20 cellular contexts compared by ENCODE assay signal in genomic region chr18:11379660-11380059, GRCh38.
DNase-seq lines count a peak whose midpoint lies in the region; ATAC-seq and TF ChIP-seq lines count a peak whose summit lies in the region.
"Had no signal": no experiment of that assay in that cellular context is flagged by ENCODE, and none has a peak within 500 bp of the region (broad histone marks: within the 10 kb centered on the region; RNA-seq: fewer than 3 reads in every experiment).

No MANE protein-coding gene starts in this region.

- no peak overlapping the region for H3K9ac ChIP-seq in H9 (ENCODE audit: extremely low read depth, insufficient read length, low read length)
- no peak overlapping the region for H3K9ac ChIP-seq in endodermal cell (ENCODE audit: extremely low read depth, low read length, poor library complexity, severe bottlenecking)
- H3K9ac ChIP-seq: BLaER1 treated with 17β-estradiol and CSF1 and Interleukin-3, amounts not matched to agents 10 nM and 100 nM; GM23248 had no signal

- H3K27me3 Mint-ChIP-seq in GM23338 (ENCODE audit: insufficient read depth, low read depth, poor library complexity) (peaks cover 3% of the 10 kb centered on the region), H9 (ENCODE audit: low read depth) (peaks cover 1% of the 10 kb centered on the region; the same call in 1 of the 2 replicates), endodermal cell (ENCODE audit: insufficient read depth) (peaks cover 6% of the 10 kb centered on the region)

- in situ Hi-C loops in brain microvascular endothelial cell (cut with HindIII; ENCODE audit: low pct_ligation_motif_present, low sequenced_read_pairs) = no loop called here

- H3K27ac ChIP-seq in GM23338 (ENCODE audit: low read depth) (no peak overlapping the region), H9 (ENCODE audit: insufficient read length, low read depth, low read length) (no peak overlapping the region), brain microvascular endothelial cell (no peak overlapping the region), endodermal cell (ENCODE audit: low read depth, low read length) (no peak overlapping the region)
- H3K27ac ChIP-seq: A549; BLaER1 treated with 17β-estradiol and CSF1 and Interleukin-3, amounts not matched to agents 10 nM and 100 nM; GM23248 had no signal

- no peaks in the 10 kb centered on the region for H3K36me3 Mint-ChIP-seq in GM23338 (ENCODE audit: low read depth)
- no peaks in the 10 kb centered on the region; a peak in 1 of 7 replicates for H3K36me3 Mint-ChIP-seq in H9 (ENCODE audit: insufficient read depth in 1 of 3, low read depth in 3 of 3)
- H3K36me3 Mint-ChIP-seq in endodermal cell (ENCODE audit: low read depth) = no peaks in the 10 kb centered on the region
- H3K36me3 Mint-ChIP-seq: CD14-positive monocyte; CD8-positive, alpha-beta memory T cell had no signal

- no peak overlapping the region for H3K4me3 ChIP-seq in GM23338
- H3K4me3 ChIP-seq in brain microvascular endothelial cell (ENCODE audit: low read depth, low read length) = no peak overlapping the region
- peak overlapping the region; percentile 73 for H3K4me3 ChIP-seq in endodermal cell (ENCODE audit: low read length)
- H3K4me3 ChIP-seq: A549; BLaER1 treated with 17β-estradiol and CSF1 and Interleukin-3, amounts not matched to agents 10 nM and 100 nM; GM23248 had no signal

- H3K9me3 Mint-ChIP-seq in GM23338 = peaks cover 2% of the 10 kb centered on the region; the same call in 1 of the 3 replicates
- H3K9me3 Mint-ChIP-seq in H9 = no peaks in the 10 kb centered on the region
- peaks cover 20% of the 10 kb centered on the region for H3K9me3 Mint-ChIP-seq in endodermal cell
- H3K9me3 Mint-ChIP-seq: CD4-positive, alpha-beta T cell had no signal

- H3K27ac Mint-ChIP-seq in GM23338 = no peak overlapping the region
- H3K27ac Mint-ChIP-seq in H9 = no peak overlapping the region
- no peak overlapping the region for H3K27ac Mint-ChIP-seq in endodermal cell
- H3K27ac Mint-ChIP-seq: CD14-positive monocyte; CD4-positive, alpha-beta T cell; CD8-positive, alpha-beta memory T cell had no signal

- ATAC-seq in GM23338 = no peak; the same call in 1 of the 3 replicates
- ATAC-seq in HG03175 (IDR thresholded peaks at IDR 0.05; ENCODE audit: unreplicated experiment) = no peak
- ATAC-seq: A549, HCT116 had no signal

- peak; percentile 6 for DNase-seq in GM23338 (ENCODE audit: low spot score)
- DNase-seq in H9 = no peak
- no peak for DNase-seq in brain microvascular endothelial cell
- no peak for DNase-seq in endodermal cell
- DNase-seq in NCI-H187 (lab: John Stamatoyannopoulos, UW) = no peak
- no peak for DNase-seq in NCI-H146 (lab: John Stamatoyannopoulos, UW)
- DNase-seq: 8988T; ACHN; AML-193; BE2C; CD4-positive, alpha-beta T cell; CD8-positive, alpha-beta memory T cell; DMS153; DND-41; GM23248 had no signal

- no peak overlapping the region for H4K91ac ChIP-seq in H9 (ENCODE audit: insufficient read length, low read depth, low read length)

- H4K5ac ChIP-seq in H9 (ENCODE audit: insufficient read length, low read depth, low read length) = no peak overlapping the region

- no peaks in the 10 kb centered on the region for H3K23me2 ChIP-seq in H9 (ENCODE audit: insufficient read length, low read depth, low read length, poor library complexity, severe bottlenecking)

- H3K56ac ChIP-seq in H9 (ENCODE audit: insufficient read length, low read depth, low read length) = no peak overlapping the region

- H4K20me1 ChIP-seq in GM23338 (replicated peaks; ENCODE audit: insufficient read depth) (no peaks in the 10 kb centered on the region), H9 (ENCODE audit: control insufficient read depth, insufficient read depth, insufficient read length) (no peaks in the 10 kb centered on the region)
- H4K20me1 ChIP-seq: BLaER1 treated with 17β-estradiol and CSF1 and Interleukin-3, amounts not matched to agents 10 nM and 100 nM had no signal

- no peaks in the 10 kb centered on the region for H3K79me1 ChIP-seq in H9 (ENCODE audit: insufficient read depth, low read depth, low read length, poor library complexity, severe bottlenecking)

- no peaks in the 10 kb centered on the region for H3F3A ChIP-seq in GM23338 (replicated peaks; ENCODE audit: low read depth)

- TF ChIP-seq CTCF in GM23338 (conservative IDR thresholded peaks at IDR 0.05; ENCODE audit: low read depth in 2 of 2) (peak; percentile 30 to 41; a peak in 2 of 4 replicates), H9 (conservative IDR thresholded peaks at IDR 0.05) (peak; percentile 29; the same call in 1 of the 3 replicates), brain microvascular endothelial cell (IDR thresholded peaks at IDR 0.05; ENCODE audit: low read depth, low read length, missing control alignments) (peak; percentile 13), endodermal cell (conservative IDR thresholded peaks at IDR 0.05) (no peak)

- no peak overlapping the region for H3K14ac ChIP-seq in H9 (ENCODE audit: insufficient read depth, low read length)

- H3K36me3 ChIP-seq in GM23338 (ENCODE audit: insufficient read depth) = no peaks in the 10 kb centered on the region
- H3K36me3 ChIP-seq in brain microvascular endothelial cell (replicated peaks) = no peaks in the 10 kb centered on the region
- no peaks in the 10 kb centered on the region for H3K36me3 ChIP-seq in endodermal cell (ENCODE audit: control insufficient read depth, insufficient read depth, low read length)
- H3K36me3 ChIP-seq: BE2C; BLaER1 treated with 17β-estradiol and CSF1 and Interleukin-3, amounts not matched to agents 10 nM and 100 nM had no signal

- H3K9me3 ChIP-seq in H9 (ENCODE audit: control insufficient read depth, low read depth, low read length) = no peaks in the 10 kb centered on the region
- H3K9me3 ChIP-seq in endodermal cell (ENCODE audit: control insufficient read depth, low read length) = peaks cover 23% of the 10 kb centered on the region
- H3K9me3 ChIP-seq: A549; BE2C; BLaER1 treated with 17β-estradiol and CSF1 and Interleukin-3, amounts not matched to agents 10 nM and 100 nM had no signal

- no peak overlapping the region for H2BK120ac ChIP-seq in H9 (ENCODE audit: low read depth, low read length, poor library complexity, severe bottlenecking)

- no peak overlapping the region for H2BK5ac ChIP-seq in H9 (ENCODE audit: insufficient read length, low read length)

- H3K27me3 ChIP-seq in GM23338 (ENCODE audit: insufficient read depth) = no peaks in the 10 kb centered on the region
- H3K27me3 ChIP-seq in H9 (ENCODE audit: insufficient read depth, low read length) = no peaks in the 10 kb centered on the region
- no peaks in the 10 kb centered on the region for H3K27me3 ChIP-seq in brain microvascular endothelial cell (replicated peaks)
- no peaks in the 10 kb centered on the region for H3K27me3 ChIP-seq in endodermal cell (ENCODE audit: control insufficient read depth, insufficient read depth, low read length, poor library complexity, severe bottlenecking)
- H3K27me3 ChIP-seq: BE2C; BLaER1 treated with 17β-estradiol and CSF1 and Interleukin-3, amounts not matched to agents 10 nM and 100 nM had no signal

- no peak overlapping the region for H2AFZ ChIP-seq in GM23338
- no peak overlapping the region for H2AFZ ChIP-seq in H9 (ENCODE audit: low read length)
- H2AFZ ChIP-seq: GM23248 had no signal

- no peak overlapping the region for H3K18ac ChIP-seq in H9 (ENCODE audit: insufficient read length, low read depth, low read length)

- no peak overlapping the region for H2BK12ac ChIP-seq in H9 (ENCODE audit: insufficient read length, low read depth, low read length)

- H3K4ac ChIP-seq in H9 (ENCODE audit: low read depth, low read length) = no peak overlapping the region

- H3K79me2 ChIP-seq in GM23338 (replicated peaks; ENCODE audit: insufficient read depth) (no peaks in the 10 kb centered on the region), H9 (ENCODE audit: insufficient read depth, low read length) (no peaks in the 10 kb centered on the region)

- H2AK5ac ChIP-seq in H9 (ENCODE audit: insufficient read length, low read length) = no peak overlapping the region

- H2BK15ac ChIP-seq in H9 (ENCODE audit: low read depth, low read length) = no peak overlapping the region

- H3K9me2 ChIP-seq in GM23338 (ENCODE audit: insufficient read depth) = no peaks in the 10 kb centered on the region

- no peak overlapping the region for H3K4me3 Mint-ChIP-seq in GM23338
- no peak overlapping the region for H3K4me3 Mint-ChIP-seq in H9
- no peak overlapping the region for H3K4me3 Mint-ChIP-seq in endodermal cell
- H3K4me3 Mint-ChIP-seq: CD14-positive monocyte; CD4-positive, alpha-beta T cell; CD8-positive, alpha-beta memory T cell had no signal

- WGBS in H9 (ENCODE audit: extremely low coverage, insufficient read length, low lambda C conversion rate) = no CpG with 5 or more reads among the region's 10 CpGs
- 97 to 98% methylated on average over 9 to 10 of the region's 10 CpGs for WGBS in endodermal cell (ENCODE audit: insufficient coverage in 1 of 2, insufficient read length in 1 of 2), 2 experiments

- no peak overlapping the region for H4K8ac ChIP-seq in H9 (replicated peaks; ENCODE audit: insufficient read length, low read depth, low read length)

- no peak overlapping the region for H2BK20ac ChIP-seq in H9 (ENCODE audit: low read depth, low read length, poor library complexity, severe bottlenecking)

- H3K4me2 ChIP-seq in GM23338 = no peak overlapping the region
- no peak overlapping the region for H3K4me2 ChIP-seq in H9 (ENCODE audit: insufficient read depth, insufficient read length, low read length)
- H3K4me2 ChIP-seq: A549; BLaER1 treated with 17β-estradiol and CSF1 and Interleukin-3, amounts not matched to agents 10 nM and 100 nM had no signal

- no peak overlapping the region for H3T11ph ChIP-seq in H9 (ENCODE audit: low read length)

- H3K4me1 Mint-ChIP-seq in GM23338 = no peaks in the 10 kb centered on the region
- no peaks in the 10 kb centered on the region for H3K4me1 Mint-ChIP-seq in H9
- peaks cover 8% of the 10 kb centered on the region for H3K4me1 Mint-ChIP-seq in endodermal cell
- H3K4me1 Mint-ChIP-seq: CD14-positive monocyte; CD8-positive, alpha-beta memory T cell had no signal

- H3K23ac ChIP-seq in H9 (ENCODE audit: insufficient read length, low read depth, low read length) = no peak overlapping the region

- H3K4me1 ChIP-seq in GM23338 (ENCODE audit: insufficient read depth) (no peaks in the 10 kb centered on the region), H9 (ENCODE audit: insufficient read depth, low read length) (no peaks in the 10 kb centered on the region), endodermal cell (ENCODE audit: control insufficient read depth, insufficient read depth, low read length) (peaks cover 5% of the 10 kb centered on the region)
- H3K4me1 ChIP-seq: A549; BE2C; BLaER1 treated with 17β-estradiol and CSF1 and Interleukin-3, amounts not matched to agents 10 nM and 100 nM had no signal

TF ChIP-seq in GM23338, 12 proteins besides CTCF, POLR2A, EP300 and RAD21 (continues in another document):
- TF ChIP-seq STAT1 (IDR thresholded peaks at IDR 0.05; ENCODE audit: unreplicated experiment) (no peak), POLR2AphosphoS5 (IDR thresholded peaks at IDR 0.05; ENCODE audit: low read depth) (no peak), EZH2phosphoT487 (IDR thresholded peaks at IDR 0.05; ENCODE audit: unreplicated experiment) (no peak)
